ENCODE assay signal across 10 cellular contexts in genomic region chr12:65826513-65827171, GRCh38. TPM values are rescaled to one million over a fixed set of nuclear protein-coding genes. Genes with fewer than 3 reads are reported as not detected.
DNase-seq lines count a peak whose midpoint lies in the region; ATAC-seq and TF ChIP-seq lines count a peak whose summit lies in the region.
"Had no signal": no experiment of that assay in that cellular context is flagged by ENCODE, and none has a peak within 500 bp of the region (broad histone marks: within the 10 kb centered on the region; RNA-seq: fewer than 3 reads in every experiment).

No MANE protein-coding gene starts in this region.

- H3K36me3 Mint-ChIP-seq in mesothelial cell of epicardium: peaks cover 10% of the 10 kb centered on the region

- TF ChIP-seq CTCF in AG09309 (IDR thresholded peaks at IDR 0.05; ENCODE audit: control insufficient read depth, insufficient read depth, low read depth, low read length, missing control alignments) (no peak), cardiac fibroblast (IDR thresholded peaks at IDR 0.05; ENCODE audit: low read depth, low read length) (no peak), mesothelial cell of epicardium (IDR thresholded peaks at IDR 0.05; ENCODE audit: unreplicated experiment) (no peak)

- no peaks in the 10 kb centered on the region for H3K27me3 Mint-ChIP-seq in mesothelial cell of epicardium (ENCODE audit: low read depth)

- H3K27ac Mint-ChIP-seq in mesothelial cell of epicardium: peak overlapping the region; percentile 90

- peak; percentile 45 for DNase-seq in AG09309 (ENCODE audit: low read depth)
- DNase-seq in HS-5 (ENCODE audit: low read depth): peak; percentile 73
- peak; percentile 58 to 74 for DNase-seq in cardiac fibroblast (ENCODE audit: low read depth in 2 of 2)
- no peak for DNase-seq in mesothelial cell of epicardium (ENCODE audit: low spot score in 2 of 2, unreplicated experiment in 2 of 2)
- no peak for DNase-seq in NCI-H510A (lab: John Stamatoyannopoulos, UW)
- no peak for DNase-seq in SHP77 treated with DMSO at 0.1 percent for 48 hours (lab: John Stamatoyannopoulos, UW)
- no peak for DNase-seq in NCI-H2107 treated with DMSO at 0.1 percent for 48 hours (lab: John Stamatoyannopoulos, UW; ENCODE audit: unreplicated experiment)
- DNase-seq: activated naive CD4-positive, alpha-beta T cell; NCI-H1092 had no signal

- peaks cover 49% of the 10 kb centered on the region for H3K4me1 Mint-ChIP-seq in mesothelial cell of epicardium

- no peaks in the 10 kb centered on the region for H3K9me3 Mint-ChIP-seq in mesothelial cell of epicardium

- ATAC-seq in HG03442 (IDR thresholded peaks at IDR 0.05; ENCODE audit: unreplicated experiment): no peak

- H3K4me3 Mint-ChIP-seq in mesothelial cell of epicardium: peak overlapping the region; percentile 90

- H3K4me3 ChIP-seq in AG09309 (ENCODE audit: control insufficient read depth, low read depth, low read length) (peak overlapping the region; percentile 66), cardiac fibroblast (replicated peaks in 1 of 2; ENCODE audit: low read depth in 2 of 2, low read length in 2 of 2) (peak overlapping the region; percentile 81 to 84)

RNA-seq across cellular contexts. Expression of gene HMGA2, which starts 2.4 kb away (rescaled TPM):
- total RNA-seq in mesothelial cell of epicardium: 205 to 231 TPM (median 220 TPM) in 3 replicates

Comparison
In these comparisons a context has a peak if more than half of its experiments do, and no peak if none do; other contexts are left out.
1. DNase-seq: peak in AG09309 (single experiment), HS-5 (single experiment) and cardiac fibroblast (2 of 2); none in mesothelial cell of epicardium (0 of 2), NCI-H510A (single experiment), SHP77 treated with DMSO at 0.1 percent for 48 hours (single experiment) and NCI-H2107 treated with DMSO at 0.1 percent for 48 hours (single experiment).